In the genomic region with DNA sequence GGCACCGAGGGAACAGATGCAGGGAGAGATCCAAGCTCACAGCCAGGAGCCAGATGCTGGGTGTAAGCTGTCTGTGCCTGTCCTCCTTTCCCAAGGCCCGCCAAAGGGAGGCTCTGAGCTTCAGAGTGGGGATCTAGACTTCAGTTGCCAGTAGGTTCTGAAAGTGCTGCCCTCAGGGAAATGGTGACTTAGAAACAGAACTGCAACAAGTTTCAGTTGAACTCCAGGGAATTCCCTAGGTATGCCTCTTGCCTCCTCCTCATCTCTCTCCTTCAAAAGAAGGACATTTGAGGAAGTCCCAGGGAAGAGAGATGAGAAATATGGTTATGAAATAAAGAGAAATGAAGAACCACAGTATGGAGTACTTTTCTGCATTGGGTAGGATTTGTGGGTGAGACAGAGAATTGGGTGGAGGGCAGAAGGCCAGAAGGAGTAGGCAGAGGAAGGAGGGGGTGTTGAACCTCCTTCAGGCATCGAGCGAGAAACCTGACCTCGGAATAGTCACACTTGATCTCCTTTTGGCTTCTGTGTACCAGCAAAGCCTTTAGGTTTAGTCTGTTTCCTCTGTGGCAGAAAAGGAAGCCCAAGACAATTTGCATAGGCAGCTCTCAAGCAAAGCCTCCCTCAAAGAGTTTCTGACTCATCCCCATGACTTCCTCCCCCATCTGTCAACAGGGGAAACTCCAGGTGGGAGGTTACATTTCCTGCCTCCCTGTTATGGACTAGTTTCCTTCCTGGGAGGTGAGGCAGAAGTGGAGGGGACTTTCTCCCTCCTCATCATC, we compare ENCODE assay signal across 9 cellular contexts. TPM values are rescaled to one million over a fixed set of nuclear protein-coding genes. Genes with fewer than 3 reads are reported as not detected.
DNase-seq lines count a peak whose midpoint lies in the region; ATAC-seq and TF ChIP-seq lines count a peak whose summit lies in the region.
"Had no signal": no experiment of that assay in that cellular context is flagged by ENCODE, and none has a peak within 500 bp of the region (broad histone marks: within the 10 kb centered on the region; RNA-seq: fewer than 3 reads in every experiment).

No MANE protein-coding gene starts in this region.

- H3K4me2 ChIP-seq in SU-DHL-6 (ENCODE audit: low read depth, low read length, poor library complexity, severe bottlenecking): peak overlapping the region; percentile 52

- ATAC-seq in GM19467 (IDR thresholded peaks at IDR 0.05; ENCODE audit: unreplicated experiment): peak; percentile 95
- peak; percentile 85 for ATAC-seq in HG03558 (IDR thresholded peaks at IDR 0.05; ENCODE audit: extremely low read depth, unreplicated experiment)
- peak; percentile 48 for ATAC-seq in left colon

- no peaks in the 10 kb centered on the region for H3K9me2 ChIP-seq in SU-DHL-6 (replicated peaks; ENCODE audit: insufficient read depth, low read length)

- peak overlapping the region; percentile 40 for H3K9ac ChIP-seq in SU-DHL-6 (ENCODE audit: low read length)

- intact Hi-C loops in left colon (cut with DNase I, micrococcal nuclease): loop anchor here in 1 of 2 donors (10.0 kb wide), 1 partner anchor 885 kb away; no protein-coding TSS in a partner anchor

- no peaks in the 10 kb centered on the region for H3K9me3 ChIP-seq in SU-DHL-6 (ENCODE audit: insufficient read depth, low read length)
- H3K9me3 ChIP-seq: adrenal gland had no signal

- H4K20me1 ChIP-seq in SU-DHL-6 (ENCODE audit: low read depth, low read length): no peaks in the 10 kb centered on the region

- TF ChIP-seq CTCF in SU-DHL-6 (IDR thresholded peaks at IDR 0.05; ENCODE audit: insufficient read depth, low read length, poor library complexity, severe bottlenecking): no peak

- H3K4me3 ChIP-seq in SU-DHL-6 (ENCODE audit: insufficient read depth, low read length, poor library complexity, severe bottlenecking): no peak overlapping the region
- H3K4me3 ChIP-seq: adrenal gland had no signal

- H2AFZ ChIP-seq in SU-DHL-6 (ENCODE audit: low read depth, low read length, severe bottlenecking): no peak overlapping the region

- peaks cover 7% of the 10 kb centered on the region; the same call in 1 of the 2 replicates for H3F3A ChIP-seq in SU-DHL-6 (ENCODE audit: insufficient read depth)

- peak; percentile 59 for DNase-seq in DMS 273 treated with DMSO at 0.1 percent for 48 hours (lab: John Stamatoyannopoulos, UW)
- peak; percentile 93 for DNase-seq in amniotic epithelial cell (ENCODE audit: low read depth)
- DNase-seq in left colon: peak in 1 of 2 donors; percentile 35
- peak; percentile 11 to 14 for DNase-seq in stimulated activated CD8-positive, alpha-beta memory T cell treated with anti-CD3 and anti-CD28 coated beads, Interleukin-7, amount 100 ng/mL, for 1 hour (ENCODE audit: low read depth in 2 of 2)
- no peak for DNase-seq in middle frontal gyrus (ENCODE audit: extremely low spot score, low spot score)

- no peaks in the 10 kb centered on the region for H3K27me3 ChIP-seq in SU-DHL-6 (ENCODE audit: low read length)
- H3K27me3 ChIP-seq: adrenal gland had no signal

- peak overlapping the region; percentile 59 for H3K27ac ChIP-seq in SU-DHL-6 (ENCODE audit: low read depth, low read length)

- no peaks in the 10 kb centered on the region for H3K79me2 ChIP-seq in SU-DHL-6 (ENCODE audit: insufficient read depth, low read length)

- H3K36me3 ChIP-seq in SU-DHL-6 (ENCODE audit: low read length): no peaks in the 10 kb centered on the region
- H3K36me3 ChIP-seq: adrenal gland had no signal

RNA-seq across cellular contexts. Expression of gene QPCT, which starts 45.7 kb away (rescaled TPM):
- total RNA-seq in left colon: 1 to 10 TPM; 4.2 to 7.9 TPM
